In genomic region chr2:38634684-38635083, GRCh38 we compare ENCODE assay signal across 9 cellular contexts. TPM values are rescaled to one million over a fixed set of nuclear protein-coding genes. Genes with fewer than 3 reads are reported as not detected.
DNase-seq lines count a peak whose midpoint lies in the region; ATAC-seq, FAIRE-seq and TF ChIP-seq lines count a peak whose summit lies in the region.
"Had no signal": no experiment of that assay in that cellular context is flagged by ENCODE, and none has a peak within 500 bp of the region (broad histone marks: within the 10 kb centered on the region; RNA-seq: fewer than 3 reads in every experiment).

No MANE protein-coding gene starts in this region.

- intact Hi-C loops in A673 (cut with micrococcal nuclease; ENCODE audit: unreplicated experiment) (no loop called here), CD14-positive monocyte (cut with micrococcal nuclease) (loop anchor here in 1 of 2 donors (5.0 kb wide), 1 partner anchor 33 kb away; the partner anchor contains the start of gene GALM)

- no peaks in the 10 kb centered on the region for H3K9me3 ChIP-seq in SU-DHL-6 (ENCODE audit: insufficient read depth, low read length)
- H3K9me3 ChIP-seq in A673 (ENCODE audit: low read depth, low read length, poor library complexity, severe bottlenecking), result no peaks in the 10 kb centered on the region

- no peak overlapping the region for H3K27ac Mint-ChIP-seq in CD14-positive monocyte

- H3K4me1 ChIP-seq in A673 (ENCODE audit: insufficient read depth, low read length, poor library complexity, severe bottlenecking), result no peaks in the 10 kb centered on the region

- peak; percentile 92 for FAIRE-seq in GM12891 (lab: Jason Lieb, UNC)

- no peaks in the 10 kb centered on the region for H3K36me3 ChIP-seq in SU-DHL-6 (ENCODE audit: low read length)
- H3K36me3 ChIP-seq in A673 (ENCODE audit: insufficient read depth, low read length, poor library complexity, severe bottlenecking), result no peaks in the 10 kb centered on the region
- H3K36me3 ChIP-seq: WERI-Rb-1 had no signal

- H3K4me3 Mint-ChIP-seq in CD14-positive monocyte, result no peak overlapping the region

- H2AFZ ChIP-seq in SU-DHL-6 (ENCODE audit: low read depth, low read length, severe bottlenecking), result no peak overlapping the region

- BruUV-seq in A673 (replicated peaks; lab: Mats Ljungman, UMichigan), result no TSS peak

- CTCF ChIA-PET in A673 (lab: Charles Lee), result no interaction called here

- H4K20me1 ChIP-seq in SU-DHL-6 (ENCODE audit: low read depth, low read length), result no peaks in the 10 kb centered on the region

- no peaks in the 10 kb centered on the region for H3K9me2 ChIP-seq in SU-DHL-6 (replicated peaks; ENCODE audit: insufficient read depth, low read length)

- no peak for TF ChIP-seq POLR2A in GM12891 (IDR thresholded peaks at IDR 0.05; ENCODE audit: low read depth, low read length)

- POLR2A ChIA-PET in A673 (lab: Charles Lee; ENCODE audit: low non-redundant PET), result no interaction called here

- DNase-seq in GM12891 (ENCODE audit: insufficient read length, low spot score) (peak; percentile 48), NCI-H187 (lab: John Stamatoyannopoulos, UW) (no peak), A673 (ENCODE audit: low spot score) (no peak), 8988T (no peak), CD14-positive monocyte (ENCODE audit: low spot score) (no peak)
- DNase-seq: WERI-Rb-1 had no signal

- H3K4me2 ChIP-seq in SU-DHL-6 (ENCODE audit: low read depth, low read length, poor library complexity, severe bottlenecking), result peak overlapping the region; percentile 52

- peaks cover 0 to 6% (median 5%) of the 10 kb centered on the region in 3 donors for H3K27me3 Mint-ChIP-seq in CD14-positive monocyte (ENCODE audit: low read depth in 3 of 3)

- TF ChIP-seq CTCF in SU-DHL-6 (IDR thresholded peaks at IDR 0.05; ENCODE audit: insufficient read depth, low read length, poor library complexity, severe bottlenecking) (no peak), A673 (conservative IDR thresholded peaks at IDR 0.05; ENCODE audit: low read depth, low read length) (no peak), CD14-positive monocyte (IDR thresholded peaks at IDR 0.05) (no peak)

- H3K9me3 Mint-ChIP-seq in CD14-positive monocyte, result peaks cover 0 to 8% (median 3%) of the 10 kb centered on the region in 7 donors

- peak; percentile 84 for ATAC-seq in GM21381 (IDR thresholded peaks at IDR 0.05; ENCODE audit: unreplicated experiment)
- peak; percentile 96 for ATAC-seq in HG03342 (IDR thresholded peaks at IDR 0.05; ENCODE audit: unreplicated experiment)

- H3K4me3 ChIP-seq in SU-DHL-6 (ENCODE audit: insufficient read depth, low read length, poor library complexity, severe bottlenecking), result peak overlapping the region; percentile 27
- H3K4me3 ChIP-seq in A673 (ENCODE audit: low read depth, low read length, poor library complexity, severe bottlenecking), result no peak overlapping the region

- H3K27ac ChIP-seq in SU-DHL-6 (ENCODE audit: low read depth, low read length), result no peak overlapping the region
- no peak overlapping the region for H3K27ac ChIP-seq in A673 (ENCODE audit: low read depth, low read length, poor library complexity, severe bottlenecking)
- H3K27ac ChIP-seq: WERI-Rb-1 had no signal

- H3K36me3 Mint-ChIP-seq in CD14-positive monocyte, result peaks cover 0 to 4% of the 10 kb centered on the region in 2 donors

- no peaks in the 10 kb centered on the region for H3K79me2 ChIP-seq in SU-DHL-6 (ENCODE audit: insufficient read depth, low read length)

- no peaks in the 10 kb centered on the region for H3K27me3 ChIP-seq in SU-DHL-6 (ENCODE audit: low read length)
- no peaks in the 10 kb centered on the region for H3K27me3 ChIP-seq in A673 (replicated peaks; ENCODE audit: insufficient read depth, low read depth, low read length, poor library complexity)

- peaks cover 19% of the 10 kb centered on the region for H3K4me1 Mint-ChIP-seq in CD14-positive monocyte

- H3F3A ChIP-seq in SU-DHL-6 (ENCODE audit: insufficient read depth), result no peaks in the 10 kb centered on the region

- no peak overlapping the region for H3K9ac ChIP-seq in SU-DHL-6 (ENCODE audit: low read length)

TF ChIP-seq in GM12891, 5 proteins besides CTCF, POLR2A, EP300 and RAD21:
- no peak for TF ChIP-seq TAF1 (IDR thresholded peaks at IDR 0.05; ENCODE audit: low read depth, low read length)
- TF ChIP-seq POLR2AphosphoS5 (IDR thresholded peaks at IDR 0.05; ENCODE audit: low read depth, low read length), result no peak
- peak; percentile 83 for TF ChIP-seq SPI1 (IDR thresholded peaks at IDR 0.05; ENCODE audit: low read depth, low read length)

RNA-seq across cellular contexts. Expression of gene GALM, which starts 31.2 kb away (rescaled TPM):
- polyA plus RNA-seq in GM12891 (2012; ENCODE audit: low read depth, missing spikeins), result 24.9 TPM
- 6.6 and 8.7 TPM in 2 replicates for total RNA-seq in A673 (2021)
- 1 to 10 TPM; 3.0 to 3.6 TPM for polyA plus RNA-seq in CD14-positive monocyte

RNA-seq across cellular contexts. Expression of gene HNRNPLL, which starts 32.0 kb away (rescaled TPM):
- polyA plus RNA-seq in GM12891 (2012; ENCODE audit: low read depth, missing spikeins), result 30.7 TPM
- total RNA-seq in A673 (2021), result 73.8 and 82.0 TPM in 2 replicates
- polyA plus RNA-seq in CD14-positive monocyte, result 10 to 100 TPM; 13.8 to 16.8 TPM
